Comparison of ENCODE assay signal across 8 cellular contexts in genomic region chr2:71923887-71924533, GRCh38.
DNase-seq lines count a peak whose midpoint lies in the region; ATAC-seq, FAIRE-seq and TF ChIP-seq lines count a peak whose summit lies in the region.

No MANE protein-coding gene starts in this region.

- DNase-seq in CD4-positive, alpha-beta memory T cell = peak in 4 of 5 donors; percentile 30 to 46 (median 38)
- peak; percentile 44 for DNase-seq in GM19239 (ENCODE audit: insufficient read length, low spot score)
- DNase-seq in HK-2 (ENCODE audit: unreplicated experiment) = peak; percentile 58
- DNase-seq in NT2/D1 (ENCODE audit: low read depth, low spot score) = peak; percentile 72
- DNase-seq in activated T-cell treated with anti-CD3 and anti-CD28 coated beads for 48 hours (ENCODE audit: low read depth) = peak; percentile 27
- DNase-seq in fibroblast of the conjunctiva (ENCODE audit: low read depth) = peak; percentile 47
- peak; percentile 19 for DNase-seq in non-pigmented ciliary epithelial cell (ENCODE audit: low read depth)
- DNase-seq in upper lobe of left lung = peak in 1 of 2 donors; percentile 61

- TF ChIP-seq CTCF in upper lobe of left lung (IDR thresholded peaks at IDR 0.05) = peak; percentile 62 to 85 (median 80)

- H3K27me3 Mint-ChIP-seq in CD4-positive, alpha-beta memory T cell = peaks cover 0 to 2% of the 10 kb centered on the region in 2 donors

- intact Hi-C loops in CD4-positive, alpha-beta memory T cell (cut with micrococcal nuclease) = loop anchor here (10.0 kb wide), 2 partner anchors 681 to 1251 kb away; no protein-coding TSS in a partner anchor

- H3K27ac Mint-ChIP-seq in CD4-positive, alpha-beta memory T cell = peak overlapping the region in 2 of 7 donors; percentile 20 to 51

- 26 to 30% methylated on average over 7 of the region's 7 CpGs for WGBS in upper lobe of left lung, 2 donors

- POLR2A ChIA-PET in CD4-positive, alpha-beta memory T cell (lab: Charles Lee; ENCODE audit: partially characterized antibody) = no interaction called here

- H3K9me3 Mint-ChIP-seq in CD4-positive, alpha-beta memory T cell = peaks cover 0 to 5% (median 0%) of the 10 kb centered on the region in 8 donors

- no peak overlapping the region for H3K9ac ChIP-seq in NT2/D1 (ENCODE audit: insufficient read length, low read depth)

- H3K36me3 Mint-ChIP-seq in CD4-positive, alpha-beta memory T cell = no peaks in the 10 kb centered on the region

- TF ChIP-seq EP300 in upper lobe of left lung (IDR thresholded peaks at IDR 0.05) = no peak

- no peak overlapping the region for H3K27ac ChIP-seq in CD4-positive, alpha-beta memory T cell (ENCODE audit: low read depth, low read length)
- no peak overlapping the region for H3K27ac ChIP-seq in upper lobe of left lung

- no peak for TF ChIP-seq POLR2A in upper lobe of left lung (IDR thresholded peaks at IDR 0.05)

- ATAC-seq in upper lobe of left lung (ENCODE audit: low FRiP score in 2 of 2) = peak in 1 of 2 donors; percentile 75

- CTCF ChIA-PET in CD4-positive, alpha-beta memory T cell (lab: Charles Lee; ENCODE audit: partially characterized antibody) = interaction anchor here (0.6 to 5.7 kb wide), 19 partner anchors 11 to 913 kb away, joined by 3 to 42 read pairs (median 5); no protein-coding TSS in a partner anchor

- peak; percentile 74 for FAIRE-seq in GM19239 (lab: Jason Lieb, UNC)

- peak overlapping the region in 1 of 8 donors; percentile 2 for H3K4me3 Mint-ChIP-seq in CD4-positive, alpha-beta memory T cell

- no peak overlapping the region for H3K4me3 ChIP-seq in CD4-positive, alpha-beta memory T cell (ENCODE audit: low read length in 2 of 2)
- H3K4me3 ChIP-seq in NT2/D1 (ENCODE audit: insufficient read length, low read depth) (no peak overlapping the region), upper lobe of left lung (no peak overlapping the region)

- H3K36me3 ChIP-seq in CD4-positive, alpha-beta memory T cell (ENCODE audit: insufficient read depth, low read length) = no peaks in the 10 kb centered on the region
- H3K36me3 ChIP-seq in NT2/D1 (ENCODE audit: insufficient read depth, insufficient read length, low read length) (no peaks in the 10 kb centered on the region), upper lobe of left lung (no peaks in the 10 kb centered on the region)

- no peaks in the 10 kb centered on the region for H3K27me3 ChIP-seq in CD4-positive, alpha-beta memory T cell (ENCODE audit: insufficient read depth, low read length)
- H3K27me3 ChIP-seq in NT2/D1 (ENCODE audit: insufficient read depth, insufficient read length) (no peaks in the 10 kb centered on the region), upper lobe of left lung (no peaks in the 10 kb centered on the region)

- no peaks in the 10 kb centered on the region for H3K4me1 ChIP-seq in CD4-positive, alpha-beta memory T cell (ENCODE audit: insufficient read depth, low read length)
- H3K4me1 ChIP-seq in NT2/D1 (ENCODE audit: insufficient read depth, insufficient read length) (peaks cover 3% of the 10 kb centered on the region), upper lobe of left lung (no peaks in the 10 kb centered on the region)

- no peaks in the 10 kb centered on the region for H3K9me3 ChIP-seq in CD4-positive, alpha-beta memory T cell (ENCODE audit: control insufficient read depth in 1 of 2, low read length in 2 of 2)
- H3K9me3 ChIP-seq in NT2/D1 (ENCODE audit: insufficient read depth, low read length) (peaks cover 14% of the 10 kb centered on the region), upper lobe of left lung (peaks cover 0 to 4% (median 0%) of the 10 kb centered on the region in 4 donors)

- peaks cover 0 to 4% (median 0%) of the 10 kb centered on the region in 4 donors for H3K4me1 Mint-ChIP-seq in CD4-positive, alpha-beta memory T cell
